In the genomic region with DNA sequence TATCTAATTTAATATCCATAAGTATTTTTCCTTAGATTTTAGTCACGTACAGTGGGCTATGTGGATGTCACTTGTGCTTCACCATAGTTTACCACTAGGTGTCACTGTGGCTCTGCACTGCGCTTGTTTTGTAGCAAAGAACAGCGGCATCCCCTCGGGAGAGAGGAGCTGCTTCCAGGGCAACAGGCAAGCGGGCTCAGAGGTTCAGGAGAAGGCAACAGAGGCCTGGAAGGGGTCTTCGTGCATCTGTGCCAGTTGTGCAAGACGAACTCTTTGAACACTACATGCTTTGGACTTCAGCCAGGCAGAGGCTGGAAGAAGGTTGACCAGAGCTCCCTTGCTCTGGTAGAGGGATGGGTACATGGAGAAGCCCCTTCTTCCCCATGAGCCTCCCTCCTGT, we compare ENCODE assay signal across 8 cellular contexts. TPM values are rescaled to one million over a fixed set of nuclear protein-coding genes. Genes with fewer than 3 reads are reported as not detected.
A peak's percentile ranks its signal among the peaks of the same experiment; 100 is the strongest.
DNase-seq lines count a peak whose midpoint lies in the region; ATAC-seq and TF ChIP-seq lines count a peak whose summit lies in the region.

No MANE protein-coding gene starts in this region.

- WGBS in IMR-90 (ENCODE audit: extremely low coverage in 2 of 2, insufficient read length in 1 of 2), 2 experiments: no CpG with 5 or more reads among the region's 7 CpGs

- CTCF ChIA-PET in IMR-90 (lab: Yijun Ruan, JAX): interaction anchor here (0.5 to 2.4 kb wide), 12 partner anchors 51 to 742 kb away, joined by 3 to 24 read pairs (median 3); no protein-coding TSS in a partner anchor

- H3K36me3 ChIP-seq in GM06990 (ENCODE audit: control insufficient read depth, insufficient read depth, low read length) (no peaks in the 10 kb centered on the region), IMR-90 (ENCODE audit: control insufficient read depth, insufficient read depth, low read length) (peaks cover 34% of the 10 kb centered on the region)

- no peak overlapping the region for H4K8ac ChIP-seq in IMR-90 (ENCODE audit: low read depth in 2 of 2, low read length in 2 of 2)

- H3K14ac ChIP-seq in IMR-90 (replicated peaks; ENCODE audit: low read depth, low read length): no peak overlapping the region

- H2AFZ ChIP-seq in IMR-90 (replicated peaks; ENCODE audit: low read length, poor library complexity): peak overlapping the region; percentile 64

- no peak overlapping the region for H3K27ac ChIP-seq in IMR-90 (ENCODE audit: insufficient read depth, low read length)

- H3K4me3 ChIP-seq in GM06990 (replicated peaks; ENCODE audit: low read depth, low read length): no peak overlapping the region
- H3K4me3 ChIP-seq in IMR-90 (ENCODE audit: insufficient read depth, low read depth, low read length): no peak overlapping the region

- no peaks in the 10 kb centered on the region for H3K9me3 Mint-ChIP-seq in natural killer cell

- H3K4me1 ChIP-seq in IMR-90 (ENCODE audit: control insufficient read depth, insufficient read depth, low read length): peaks cover 6% of the 10 kb centered on the region; the same call in 1 of the 2 replicates

- H3K9ac ChIP-seq in IMR-90 (ENCODE audit: low read depth, low read length): no peak overlapping the region

- intact Hi-C loops in IMR-90 (cut with micrococcal nuclease) (loop anchor here (1.0 to 5.0 kb wide), 5 partner anchors 54 to 272 kb away; a partner anchor contains a TSS), natural killer cell (cut with micrococcal nuclease) (loop anchor here (1.0 to 5.0 kb wide), 3 partner anchors 54 to 282 kb away; no protein-coding TSS in a partner anchor)

- in situ Hi-C loops in IMR-90 (cut with MboI; ENCODE audit: low sequenced_read_pairs): no loop called here

- H4K20me1 ChIP-seq in IMR-90 (ENCODE audit: insufficient read depth, low read length): peaks cover 4% of the 10 kb centered on the region; the same call in 1 of the 2 replicates

- TF ChIP-seq CTCF in GM06990 (IDR thresholded peaks at IDR 0.05; ENCODE audit: insufficient read depth, low read length, poor library complexity, severe bottlenecking) (peak; percentile 87), IMR-90 (conservative IDR thresholded peaks at IDR 0.05; ENCODE audit: low read depth, low read length) (peak; percentile 96), natural killer cell (IDR thresholded peaks at IDR 0.05) (peak; percentile 98)

- no peak overlapping the region for H2AK5ac ChIP-seq in IMR-90 (ENCODE audit: low read depth, low read length)

- no peak overlapping the region for H4K5ac ChIP-seq in IMR-90 (ENCODE audit: low read depth, low read length)

- H3K4ac ChIP-seq in IMR-90 (ENCODE audit: low read depth, low read length): 0 out of 2 replicates have a peak overlapping the region, but pooled peaks have one; percentile 42

- dilution Hi-C loops in IMR-90 (cut with HindIII; ENCODE audit: low sequenced_read_pairs, unreplicated experiment): no loop called here

- H3K27me3 Mint-ChIP-seq in natural killer cell (ENCODE audit: low read depth in 2 of 2): no peaks in the 10 kb centered on the region

- H3K79me1 ChIP-seq in IMR-90 (ENCODE audit: low read depth in 1 of 2, low read length in 2 of 2): peaks cover 0 to 9% of the 10 kb centered on the region in 2 experiments; a peak in 1 of 4 replicates

- H3K36me3 Mint-ChIP-seq in natural killer cell: no peaks in the 10 kb centered on the region

- H3K27ac Mint-ChIP-seq in natural killer cell: no peak overlapping the region

- H3K9me1 ChIP-seq in IMR-90 (ENCODE audit: insufficient read depth, low read length): peaks cover 5% of the 10 kb centered on the region

- H3K56ac ChIP-seq in IMR-90 (ENCODE audit: extremely low read depth, insufficient read depth, low read length): no peak overlapping the region

- H3K27me3 ChIP-seq in GM06990 (replicated peaks; ENCODE audit: control insufficient read depth, insufficient read depth, low read length) (no peaks in the 10 kb centered on the region), IMR-90 (ENCODE audit: control insufficient read depth, insufficient read depth, low read length) (no peaks in the 10 kb centered on the region)

- H2BK120ac ChIP-seq in IMR-90 (ENCODE audit: low read depth, low read length): no peak overlapping the region

- H3K4me3 Mint-ChIP-seq in natural killer cell: no peak overlapping the region

- TF ChIP-seq POLR2A in IMR-90 (IDR thresholded peaks at IDR 0.05; ENCODE audit: low read depth, low read length) (peak; percentile 43; the same call in 1 of the 2 replicates), erythroblast (IDR thresholded peaks at IDR 0.05; ENCODE audit: low read length) (no peak)

- H3K9me3 ChIP-seq in IMR-90 (ENCODE audit: control insufficient read depth, insufficient read depth, low read length): no peaks in the 10 kb centered on the region

- DNase-seq in GM06990 (ENCODE audit: extremely low read depth, insufficient read length) (no peak), IMR-90 (peak; percentile 84), OCI-M1 (lab: John Stamatoyannopoulos, UW) (peak; percentile 86), erythroblast (lab: John Stamatoyannopoulos, UW) (peak; percentile 75 to 89), natural killer cell (peak; percentile 57)
- peak; percentile 80 for DNase-seq in activated CD8-positive, alpha-beta memory T cell treated with anti-CD3 and anti-CD28 coated beads, Interleukin-2, amount 50 U/mL, for 48 hours
- DNase-seq in stimulated activated naive CD8-positive, alpha-beta T cell treated with anti-CD3 and anti-CD28 coated beads, Interleukin-15, Interleukin-2, amounts not matched to agents 100 U/mL and 50 U/mL, for 24 hours: peak; percentile 71

- H3K4me1 Mint-ChIP-seq in natural killer cell: peaks cover 6 to 13% of the 10 kb centered on the region in 2 donors

- no TSS peak for BruUV-seq in IMR-90 (replicated peaks; lab: Mats Ljungman, UMichigan)

- H2AK9ac ChIP-seq in IMR-90 (replicated peaks; ENCODE audit: low read depth, low read length, poor library complexity): no peak overlapping the region

- H3K23ac ChIP-seq in IMR-90 (ENCODE audit: low read depth, low read length): no peak overlapping the region

- no peak overlapping the region for H2BK5ac ChIP-seq in IMR-90 (ENCODE audit: low read depth, low read length, poor library complexity, severe bottlenecking)

- POLR2A ChIA-PET in IMR-90 (lab: Charles Lee; ENCODE audit: unreplicated experiment): no interaction called here

- H3K18ac ChIP-seq in IMR-90 (ENCODE audit: low read depth, low read length): no peak overlapping the region

- peak; percentile 99 for TF ChIP-seq RAD21 in IMR-90 (IDR thresholded peaks at IDR 0.05; ENCODE audit: low read length)

- ATAC-seq in IMR-90 (ENCODE audit: low read depth): peak; percentile 96
- ATAC-seq in natural killer cell: peak; percentile 78 to 97 (median 93)
- peak; percentile 59 for ATAC-seq in stimulated activated naive CD8-positive, alpha-beta T cell treated with anti-CD3 and anti-CD28 coated beads, Interleukin-15, Interleukin-2, amounts not matched to agents 100 U/mL and 50 U/mL, for 24 hours
- no peak for ATAC-seq in GM21360 (IDR thresholded peaks at IDR 0.05; ENCODE audit: unreplicated experiment)

- no peak overlapping the region for H4K91ac ChIP-seq in IMR-90 (ENCODE audit: insufficient read depth, low read depth, low read length)

- H2BK20ac ChIP-seq in IMR-90 (ENCODE audit: low read depth, low read length): no peak overlapping the region

- H2BK15ac ChIP-seq in IMR-90 (ENCODE audit: low read depth, low read length): no peak overlapping the region

- no peak overlapping the region for H3K4me2 ChIP-seq in IMR-90 (ENCODE audit: low read depth, low read length)

TF ChIP-seq in IMR-90, 13 proteins besides CTCF, POLR2A, EP300 and RAD21:
- TF ChIP-seq, protein P1, sequence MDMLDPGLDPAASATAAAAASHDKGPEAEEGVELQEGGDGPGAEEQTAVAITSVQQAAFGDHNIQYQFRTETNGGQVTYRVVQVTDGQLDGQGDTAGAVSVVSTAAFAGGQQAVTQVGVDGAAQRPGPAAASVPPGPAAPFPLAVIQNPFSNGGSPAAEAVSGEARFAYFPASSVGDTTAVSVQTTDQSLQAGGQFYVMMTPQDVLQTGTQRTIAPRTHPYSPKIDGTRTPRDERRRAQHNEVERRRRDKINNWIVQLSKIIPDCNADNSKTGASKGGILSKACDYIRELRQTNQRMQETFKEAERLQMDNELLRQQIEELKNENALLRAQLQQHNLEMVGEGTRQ (IDR thresholded peaks at IDR 0.05; ENCODE audit: low read depth, low read length): no peak
- no peak; the same call in 1 of the 2 replicates for TF ChIP-seq CHD1 (IDR thresholded peaks at IDR 0.05; ENCODE audit: low read depth, low read length)
- TF ChIP-seq, protein P2, sequence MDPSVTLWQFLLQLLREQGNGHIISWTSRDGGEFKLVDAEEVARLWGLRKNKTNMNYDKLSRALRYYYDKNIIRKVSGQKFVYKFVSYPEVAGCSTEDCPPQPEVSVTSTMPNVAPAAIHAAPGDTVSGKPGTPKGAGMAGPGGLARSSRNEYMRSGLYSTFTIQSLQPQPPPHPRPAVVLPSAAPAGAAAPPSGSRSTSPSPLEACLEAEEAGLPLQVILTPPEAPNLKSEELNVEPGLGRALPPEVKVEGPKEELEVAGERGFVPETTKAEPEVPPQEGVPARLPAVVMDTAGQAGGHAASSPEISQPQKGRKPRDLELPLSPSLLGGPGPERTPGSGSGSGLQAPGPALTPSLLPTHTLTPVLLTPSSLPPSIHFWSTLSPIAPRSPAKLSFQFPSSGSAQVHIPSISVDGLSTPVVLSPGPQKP (IDR thresholded peaks at IDR 0.05; ENCODE audit: borderline replicate concordance, low read depth, low read length): no peak
- TF ChIP-seq SMC3 (IDR thresholded peaks at IDR 0.05; ENCODE audit: low read depth, low read length): peak; percentile 96
- no peak for TF ChIP-seq RFX5 (IDR thresholded peaks at IDR 0.05; ENCODE audit: low read depth, low read length)
- TF ChIP-seq FOS (IDR thresholded peaks at IDR 0.05; ENCODE audit: low read depth, low read length): no peak
- TF ChIP-seq MXI1 (IDR thresholded peaks at IDR 0.05; ENCODE audit: borderline replicate concordance, low read depth, low read length): no peak
TF ChIP-seq in IMR-90: peak in this region for 1.

RNA-seq across cellular contexts. Expression of a gene that starts 20.6 kb away (rescaled TPM):
- total RNA-seq in IMR-90 (2012; rRNA removed) (1.1 and 2.5 TPM in 2 replicates), natural killer cell (10 to 100 TPM; 16.3 to 19.3 (median 19.2) TPM)
- polyA plus RNA-seq in IMR-90 (2012; rRNA removed): 3.0 and 3.8 TPM in 2 replicates
- polyA plus RNA-seq in IMR-90 (2012; cell fraction: cytosol; rRNA removed): 1.8 and 5.0 TPM in 2 replicates
- polyA plus RNA-seq in IMR-90 (2012; cell fraction: nucleus; rRNA removed; ENCODE audit: low replicate concordance): 2.9 and 8.1 TPM in 2 replicates

RNA-seq across cellular contexts. Expression of a gene that starts 51.4 kb away (rescaled TPM):
- 1.4 TPM in 2 replicates for total RNA-seq in IMR-90 (2012; rRNA removed)
- polyA plus RNA-seq in IMR-90 (2012; rRNA removed): 3.5 and 5.8 TPM in 2 replicates
- 4.0 and 5.5 TPM in 2 replicates for polyA plus RNA-seq in IMR-90 (2012; cell fraction: cytosol; rRNA removed)
- 10.1 and 21.1 TPM in 2 replicates for polyA plus RNA-seq in IMR-90 (2012; cell fraction: nucleus; rRNA removed; ENCODE audit: low replicate concordance)
- 1 to 10 TPM in 2 of 3 donors, under 1 TPM in 1; 0.86 to 1.2 (median 1.0) TPM for total RNA-seq in natural killer cell
